16 cellular contexts compared by ENCODE assay signal in genomic region chr6:36836771-36837339, GRCh38. TPM values are rescaled to one million over a fixed set of nuclear protein-coding genes. Genes with fewer than 3 reads are reported as not detected.
DNase-seq lines count a peak whose midpoint lies in the region; ATAC-seq, FAIRE-seq and TF ChIP-seq lines count a peak whose summit lies in the region.
"Had no signal": no experiment of that assay in that cellular context is flagged by ENCODE, and none has a peak within 500 bp of the region (broad histone marks: within the 10 kb centered on the region; RNA-seq: fewer than 3 reads in every experiment).

No MANE protein-coding gene starts in this region.

- intact Hi-C loops in Right ventricle myocardium inferior (cut with DNase I): no loop called here
- intact Hi-C loops in cardiac septum (cut with DNase I): loop anchor here (10.0 kb wide), 1 partner anchor 222 kb away; no protein-coding TSS in a partner anchor
- intact Hi-C loops in CD4-positive, alpha-beta T cell (cut with DNase I, micrococcal nuclease): no loop called here
- intact Hi-C loops in K562 (cut with micrococcal nuclease): no loop called here

- H3K4me1 ChIP-seq in K562 (replicated peaks in 1 of 2; ENCODE audit: control insufficient read depth in 2 of 2, insufficient read depth in 2 of 2, low read length in 2 of 2): peaks cover 14 to 34% of the 10 kb centered on the region in 2 experiments
- H3K4me1 ChIP-seq in osteoblast (ENCODE audit: insufficient read depth, low read length): peaks cover 8% of the 10 kb centered on the region

- ATAC-seq in Right ventricle myocardium inferior: peak; percentile 1
- ATAC-seq in CD4-positive, alpha-beta T cell (ENCODE audit: poor library complexity): no peak
- ATAC-seq in K562: no peak
- ATAC-seq in GM19467 (IDR thresholded peaks at IDR 0.05; ENCODE audit: unreplicated experiment): no peak
- ATAC-seq in HG03432 (IDR thresholded peaks at IDR 0.05; ENCODE audit: unreplicated experiment): no peak

- TF ChIP-seq CTCF in CD4-positive, alpha-beta T cell (IDR thresholded peaks at IDR 0.05): no peak
- TF ChIP-seq CTCF in K562 (IDR thresholded peaks at IDR 0.05 in 2 of 3, conservative IDR thresholded peaks at IDR 0.05 in 1 of 3; ENCODE audit: insufficient read depth in 2 of 3, low read depth in 1 of 3, low read length in 3 of 3) (no peak), osteoblast (IDR thresholded peaks at IDR 0.05; ENCODE audit: extremely low read depth, low read depth, low read length) (no peak)

- H3K9me1 ChIP-seq in K562 (ENCODE audit: control insufficient read depth, insufficient read depth, low read length): no peaks in the 10 kb centered on the region

- no peak overlapping the region for H3K27ac Mint-ChIP-seq in CD4-positive, alpha-beta T cell
- H3K27ac Mint-ChIP-seq: CD14-positive monocyte; CD8-positive, alpha-beta memory T cell had no signal

- H3K36me3 Mint-ChIP-seq in CD4-positive, alpha-beta T cell (ENCODE audit: low read depth): no peaks in the 10 kb centered on the region

- no peaks in the 10 kb centered on the region for H3K79me2 ChIP-seq in K562 (ENCODE audit: control insufficient read depth, insufficient read depth, low read length)
- H3K79me2 ChIP-seq in osteoblast (ENCODE audit: insufficient read depth, low read length): no peaks in the 10 kb centered on the region

- H3K4me3 ChIP-seq in K562 (no peak overlapping the region), osteoblast (ENCODE audit: insufficient read depth, low read length) (no peak overlapping the region)
- H3K4me3 ChIP-seq: GM23248 had no signal

- peaks cover 16% of the 10 kb centered on the region for H3K4me1 Mint-ChIP-seq in CD4-positive, alpha-beta T cell (ENCODE audit: low read depth)

- TF ChIP-seq RAD21 in K562 (CRISPR knock-in tag; conservative IDR thresholded peaks at IDR 0.05 in 1 of 2, IDR thresholded peaks at IDR 0.05 in 1 of 2): no peak

- BruUV-seq in K562 (replicated peaks; lab: Mats Ljungman, UMichigan): no TSS peak

- H2AFZ ChIP-seq in K562 (ENCODE audit: low read depth, low read length) (no peak overlapping the region), osteoblast (ENCODE audit: low read length) (no peak overlapping the region)
- H2AFZ ChIP-seq: GM23248 had no signal

- TF ChIP-seq EP300 in K562 (IDR thresholded peaks at IDR 0.05; ENCODE audit: low read length): no peak

- DNase-seq in Right ventricle myocardium inferior (ENCODE audit: missing footprints): no peak
- DNase-seq in cardiac septum (ENCODE audit: low spot score): no peak
- DNase-seq in CD4-positive, alpha-beta T cell: no peak
- DNase-seq in K562 (ENCODE audit: extremely low read depth in 1 of 4, low spot score in 3 of 4): no peak
- DNase-seq in osteoblast (ENCODE audit: insufficient read length, low spot score, missing footprints): peak; percentile 82
- DNase-seq: Caco-2; CD8-positive, alpha-beta memory T cell; DND-41; GDM1; GM23248 had no signal

- H3K9me3 Mint-ChIP-seq in CD4-positive, alpha-beta T cell: no peaks in the 10 kb centered on the region
- H3K9me3 Mint-ChIP-seq: CD8-positive, alpha-beta memory T cell had no signal

- no peaks in the 10 kb centered on the region for H4K20me1 ChIP-seq in K562 (replicated peaks; ENCODE audit: control insufficient read depth, insufficient read depth, low read length)
- H4K20me1 ChIP-seq in osteoblast (ENCODE audit: insufficient read depth, low read length): no peaks in the 10 kb centered on the region

- H3K27me3 Mint-ChIP-seq in CD4-positive, alpha-beta T cell: peaks cover 28% of the 10 kb centered on the region

- H3K4me2 ChIP-seq in K562 (ENCODE audit: insufficient read depth, low read length): no peak overlapping the region
- H3K4me2 ChIP-seq in osteoblast (ENCODE audit: insufficient read depth, low read length): no peak overlapping the region

- WGBS in K562 (ENCODE audit: insufficient coverage, low coverage, missing lambda C conversion rate): 72% methylated on average over 2 of the region's 2 CpGs

- no peak overlapping the region for H3K27ac ChIP-seq in CD4-positive, alpha-beta T cell (ENCODE audit: low read depth, low read length)
- no peak overlapping the region for H3K27ac ChIP-seq in K562 (ENCODE audit: extremely low read depth, low read depth, low read length)
- H3K27ac ChIP-seq in osteoblast (ENCODE audit: low read depth, low read length): no peak overlapping the region
- H3K27ac ChIP-seq: 22Rv1, GM23248 had no signal

- no peaks in the 10 kb centered on the region for H3K36me3 ChIP-seq in K562 (ENCODE audit: control insufficient read depth, insufficient read depth, low read length)
- H3K36me3 ChIP-seq in osteoblast (ENCODE audit: insufficient read depth, low read length): no peaks in the 10 kb centered on the region

- CTCF ChIA-PET in CD4-positive, alpha-beta T cell (lab: Charles Lee): no interaction called here
- CTCF ChIA-PET in K562 (lab: Yijun Ruan, JAX; ENCODE audit: low intra/inter-chr PET ratio): no interaction called here

- no peaks in the 10 kb centered on the region for H3K9me3 ChIP-seq in CD4-positive, alpha-beta T cell (ENCODE audit: control insufficient read depth, low read length)
- H3K9me3 ChIP-seq in K562 (replicated peaks; ENCODE audit: control insufficient read depth, insufficient read depth, low read depth, low read length): no peaks in the 10 kb centered on the region; the same call in 1 of the 2 replicates
- H3K9me3 ChIP-seq in osteoblast (ENCODE audit: low read depth, low read length): no peaks in the 10 kb centered on the region
- H3K9me3 ChIP-seq: Caco-2 had no signal

- no peak for FAIRE-seq in K562 (lab: Jason Lieb, UNC)
- FAIRE-seq: GM12892, H54 had no signal

- H3K27me3 ChIP-seq in CD4-positive, alpha-beta T cell (ENCODE audit: control insufficient read depth, insufficient read depth, low read length): peaks cover 34% of the 10 kb centered on the region
- H3K27me3 ChIP-seq in K562 (ENCODE audit: control insufficient read depth in 2 of 2, insufficient read depth in 2 of 2, low read length in 2 of 2) (peaks cover 6 to 9% of the 10 kb centered on the region in 2 experiments; a peak in 3 of 5 replicates), osteoblast (ENCODE audit: insufficient read depth, low read length) (peaks cover 23% of the 10 kb centered on the region)

- POLR2A ChIA-PET in CD4-positive, alpha-beta T cell (lab: Charles Lee): no interaction called here
- POLR2A ChIA-PET in K562 (lab: Yijun Ruan, JAX): interaction anchor here (0.6 to 3.8 kb wide), 4 partner anchors 8 to 67 kb away, joined by 3 to 23 read pairs (median 10); no protein-coding TSS in a partner anchor

- in situ Hi-C loops in K562 (cut with MboI): no loop called here

- TF ChIP-seq POLR2A in K562 (conservative IDR thresholded peaks at IDR 0.05): no peak

- peak overlapping the region; percentile 6 for H3K4me3 Mint-ChIP-seq in CD4-positive, alpha-beta T cell

- no peak overlapping the region for H3K9ac ChIP-seq in K562 (ENCODE audit: insufficient read depth in 1 of 2, low read depth in 2 of 2, low read length in 2 of 2)
- H3K9ac ChIP-seq: GM23248 had no signal

RNA-seq across cellular contexts. Expression of gene CPNE5, which starts 2.4 kb away (rescaled TPM):
- total RNA-seq in Right ventricle myocardium inferior (10.9 TPM), cardiac septum (6.7 TPM), K562 (2014; rRNA removed) (0.18 TPM in 1 of 2 replicates, not detected in the other), K562 (2014; rRNA removed; fragmentation: Illumina TruSeq; extraction: Trizol) (not detected in 2 replicates), K562 (2015; rRNA removed; fragmentation: Illumina TruSeq; extraction: Trizol) (0.14 TPM in 1 of 2 replicates, not detected in the other), K562 (2021) (0.47 and 0.49 TPM in 2 replicates), osteoblast (under 0.01 TPM in 1 of 2 replicates, not detected in the other)
- under 1 TPM; 0.19 to 0.28 TPM for total RNA-seq in CD4-positive, alpha-beta T cell
- 1.5 and 2.5 TPM in 2 replicates for total RNA-seq in K562 (2011; cell fraction: chromatin; rRNA removed; ENCODE audit: low replicate concordance)
- total RNA-seq in K562 (2011; cell fraction: nucleolus; rRNA removed): 0.66 and 1.5 TPM in 2 replicates
- 1.2 and 1.6 TPM in 2 replicates for total RNA-seq in K562 (2011; cell fraction: nucleoplasm; rRNA removed)
- polyA plus RNA-seq in K562 (2011; rRNA removed) (0.46 and 0.61 TPM in 2 replicates), K562 (2014; fragmentation: Illumina TruSeq; extraction: Trizol) (0.43 TPM in 1 of 2 replicates, not detected in the other), K562 (2014; fragmentation: Nextera tagmentation; extraction: Ambion mirVana) (1 to 10 TPM in 1 of 2 experiments, under 1 TPM in 1; 0.21 to 1.0 TPM), K562 (2014; rRNA removed) (0.69 TPM in 1 of 2 replicates, not detected in the other)
- 0.19 and 0.31 TPM in 2 replicates for polyA plus RNA-seq in K562 (2011; cell fraction: cytosol; rRNA removed)
- 1.2 and 1.9 TPM in 2 replicates for polyA plus RNA-seq in K562 (2011; cell fraction: nucleus; rRNA removed)
- 0.33 and 1.8 TPM in 2 replicates for polyA plus RNA-seq in K562 (2012)
- polyA minus RNA-seq in K562 (2011; rRNA and poly(A)+ RNA removed): 0.67 TPM in 1 of 2 replicates, not detected in the other
- polyA minus RNA-seq in K562 (2011; cell fraction: cytosol; rRNA and poly(A)+ RNA removed): not detected in 2 replicates
- polyA minus RNA-seq in K562 (2011; cell fraction: nucleus; rRNA and poly(A)+ RNA removed): 0.78 and 0.81 TPM in 2 replicates
- total RNA-seq: Caco-2, GM23248 had no signal

RNA-seq across cellular contexts. Expression of gene PPIL1, which starts 37.7 kb away (rescaled TPM):
- total RNA-seq in Right ventricle myocardium inferior: 70.1 TPM
- 24.9 TPM for total RNA-seq in cardiac septum
- total RNA-seq in CD4-positive, alpha-beta T cell: 1 to 10 TPM; 1.8 to 2.2 TPM
- total RNA-seq in K562 (2011; cell fraction: chromatin; rRNA removed; ENCODE audit: low replicate concordance): 16.9 and 22.0 TPM in 2 replicates
- total RNA-seq in K562 (2011; cell fraction: nucleolus; rRNA removed): 16.6 and 19.2 TPM in 2 replicates
- total RNA-seq in K562 (2011; cell fraction: nucleoplasm; rRNA removed): 25.1 and 30.4 TPM in 2 replicates
- total RNA-seq in K562 (2014; rRNA removed): 65.8 and 86.0 TPM in 2 replicates
- total RNA-seq in K562 (2014; rRNA removed; fragmentation: Illumina TruSeq; extraction: Trizol): 130 and 132 TPM in 2 replicates
- total RNA-seq in K562 (2015; rRNA removed; fragmentation: Illumina TruSeq; extraction: Trizol): 107 and 119 TPM in 2 replicates
- total RNA-seq in K562 (2021): 86.9 and 90.1 TPM in 2 replicates
- polyA plus RNA-seq in K562 (2011; rRNA removed): 113 and 137 TPM in 2 replicates
- 95.1 and 112 TPM in 2 replicates for polyA plus RNA-seq in K562 (2011; cell fraction: cytosol; rRNA removed)
- polyA plus RNA-seq in K562 (2011; cell fraction: nucleus; rRNA removed): 24.2 and 38.0 TPM in 2 replicates
- polyA plus RNA-seq in K562 (2012): 81.7 and 93.9 TPM in 2 replicates
- polyA plus RNA-seq in K562 (2014; fragmentation: Illumina TruSeq; extraction: Trizol): 116 and 156 TPM in 2 replicates
- 100 to 1,000 TPM; 195 to 205 TPM for polyA plus RNA-seq in K562 (2014; fragmentation: Nextera tagmentation; extraction: Ambion mirVana)
- polyA plus RNA-seq in K562 (2014; rRNA removed): 87.9 and 108 TPM in 2 replicates
- polyA minus RNA-seq in K562 (2011; rRNA and poly(A)+ RNA removed): 105 and 126 TPM in 2 replicates
- 34.9 and 49.9 TPM in 2 replicates for polyA minus RNA-seq in K562 (2011; cell fraction: cytosol; rRNA and poly(A)+ RNA removed)
- 11.2 and 16.2 TPM in 2 replicates for polyA minus RNA-seq in K562 (2011; cell fraction: nucleus; rRNA and poly(A)+ RNA removed)
- 9.8 and 10.9 TPM in 2 replicates for total RNA-seq in osteoblast

RNA-seq across cellular contexts. Expression of gene C6orf89, which starts 48.9 kb away (rescaled TPM):
- total RNA-seq in Right ventricle myocardium inferior (79.4 TPM), cardiac septum (49.2 TPM), K562 (2014; rRNA removed) (47.2 and 63.5 TPM in 2 replicates), K562 (2014; rRNA removed; fragmentation: Illumina TruSeq; extraction: Trizol) (81.6 and 89.0 TPM in 2 replicates), K562 (2015; rRNA removed; fragmentation: Illumina TruSeq; extraction: Trizol) (56.9 and 58.5 TPM in 2 replicates), K562 (2021) (74.8 and 80.1 TPM in 2 replicates), osteoblast (59.0 and 60.1 TPM in 2 replicates)
- 10 to 100 TPM; 23.7 to 24.0 TPM for total RNA-seq in CD4-positive, alpha-beta T cell
- 94.9 and 122 TPM in 2 replicates for total RNA-seq in K562 (2011; cell fraction: chromatin; rRNA removed; ENCODE audit: low replicate concordance)
- 56.4 and 60.3 TPM in 2 replicates for total RNA-seq in K562 (2011; cell fraction: nucleolus; rRNA removed)
- 122 and 177 TPM in 2 replicates for total RNA-seq in K562 (2011; cell fraction: nucleoplasm; rRNA removed)
- polyA plus RNA-seq in K562 (2011; rRNA removed) (92.9 and 95.9 TPM in 2 replicates), K562 (2014; fragmentation: Illumina TruSeq; extraction: Trizol) (96.1 and 111 TPM in 2 replicates), K562 (2014; fragmentation: Nextera tagmentation; extraction: Ambion mirVana) (10 to 100 TPM; 35.2 to 41.9 TPM), K562 (2014; rRNA removed) (46.7 and 67.6 TPM in 2 replicates)
- 47.9 and 60.0 TPM in 2 replicates for polyA plus RNA-seq in K562 (2011; cell fraction: cytosol; rRNA removed)
- polyA plus RNA-seq in K562 (2011; cell fraction: nucleus; rRNA removed): 59.9 and 67.0 TPM in 2 replicates
- polyA plus RNA-seq in K562 (2012): 71.0 and 74.5 TPM in 2 replicates
- polyA minus RNA-seq in K562 (2011; rRNA and poly(A)+ RNA removed): 51.7 and 54.4 TPM in 2 replicates
- 23.9 and 29.3 TPM in 2 replicates for polyA minus RNA-seq in K562 (2011; cell fraction: cytosol; rRNA and poly(A)+ RNA removed)
- polyA minus RNA-seq in K562 (2011; cell fraction: nucleus; rRNA and poly(A)+ RNA removed): 9.6 and 22.3 TPM in 2 replicates
